Comparison of ENCODE assay signal across 29 cellular contexts in genomic region chr5:133403741-133404364, GRCh38.
"Had no signal": no experiment of that assay in that cellular context is flagged by ENCODE, and none has a peak within 500 bp of the region (broad histone marks: within the 10 kb centered on the region; RNA-seq: fewer than 3 reads in every experiment).

No MANE protein-coding gene starts in this region.

- H3K4me3 Mint-ChIP-seq: dendritic cell treated with granulocyte-macrophage colony-stimulating factor and Interleukin-4, amounts not matched to agents 40 ng/mL and 50 ng/mL, for 4 days; memory B cell; mesothelial cell of epicardium; naive thymus-derived CD4-positive, alpha-beta T cell; nephron; stimulated activated effector memory CD8-positive, alpha-beta T cell treated with anti-CD3 and anti-CD28 coated beads, Interleukin-12 subunit alpha, Interleukin-12 subunit beta, amount 100 ng/mL, for 72 hours; stimulated activated naive CD8-positive, alpha-beta T cell treated with anti-CD3 and anti-CD28 coated beads, Interleukin-15, Interleukin-2, amounts not matched to agents 100 ng/mL and 50 ng/mL, for 24 hours had no signal

- H3K36me3 ChIP-seq: esophagus squamous epithelium, heart right ventricle, thoracic aorta, tibial nerve, upper lobe of left lung had no signal

- H3K9me3 Mint-ChIP-seq: dendritic cell treated with granulocyte-macrophage colony-stimulating factor and Interleukin-4, amounts not matched to agents 40 ng/mL and 50 ng/mL, for 4 days; memory B cell; mesothelial cell of epicardium; naive thymus-derived CD4-positive, alpha-beta T cell; nephron; stimulated activated effector memory CD8-positive, alpha-beta T cell treated with anti-CD3 and anti-CD28 coated beads, Interleukin-12 subunit alpha, Interleukin-12 subunit beta, amount 100 ng/mL, for 72 hours; stimulated activated naive CD8-positive, alpha-beta T cell treated with anti-CD3 and anti-CD28 coated beads, Interleukin-15, Interleukin-2, amounts not matched to agents 100 ng/mL and 50 ng/mL, for 24 hours had no signal

- H3K27ac ChIP-seq: esophagus squamous epithelium, heart right ventricle, parathyroid adenoma, thoracic aorta, tibial nerve, upper lobe of left lung had no signal

- H3K9me3 ChIP-seq: esophagus squamous epithelium, heart right ventricle, mucosa of descending colon, thoracic aorta, tibial nerve, upper lobe of left lung had no signal

- H3K27me3 ChIP-seq: tibial nerve, upper lobe of left lung had no signal

- H3K4me1 ChIP-seq: esophagus squamous epithelium, parathyroid adenoma, tibial nerve, upper lobe of left lung had no signal

- H3K36me3 Mint-ChIP-seq: memory B cell; mesothelial cell of epicardium; naive thymus-derived CD4-positive, alpha-beta T cell; stimulated activated effector memory CD8-positive, alpha-beta T cell treated with anti-CD3 and anti-CD28 coated beads, Interleukin-12 subunit alpha, Interleukin-12 subunit beta, amount 100 ng/mL, for 72 hours had no signal

- H2AFZ ChIP-seq: parathyroid adenoma had no signal

- H3K4me3 ChIP-seq: esophagus squamous epithelium, heart right ventricle, lung, mucosa of descending colon, smooth muscle cell, thoracic aorta, tibial nerve, upper lobe of left lung had no signal

- H3K4me2 ChIP-seq: smooth muscle cell had no signal

- H3K27me3 Mint-ChIP-seq: dendritic cell treated with granulocyte-macrophage colony-stimulating factor and Interleukin-4, amounts not matched to agents 40 ng/mL and 50 ng/mL, for 4 days; progenitor cell of endocrine pancreas had no signal

- ATAC-seq: heart right ventricle; left colon; left ventricle myocardium superior; mucosa of descending colon; naive thymus-derived CD4-positive, alpha-beta T cell; sciatic nerve; stimulated activated effector memory CD8-positive, alpha-beta T cell treated with anti-CD3 and anti-CD28 coated beads, Interleukin-12 subunit alpha, Interleukin-12 subunit beta, amount 100 ng/mL, for 72 hours had no signal

- DNase-seq: caudate nucleus; effector memory CD4-positive, alpha-beta T cell; esophagus squamous epithelium; foreskin melanocyte; glutamatergic neuron; heart right ventricle; hippocampal formation; left colon; left ventricle myocardium superior; mucosa of descending colon; occipital lobe; stimulated activated CD4-positive, alpha-beta T cell treated with anti-CD3 and anti-CD28 coated beads, Interleukin-12 subunit alpha, Interleukin-12 subunit beta, amount 100 ng/mL, for 4 hours; stimulated activated CD4-positive, alpha-beta T cell treated with anti-CD3 and anti-CD28 coated beads, Interleukin-1b, Interleukin-23, amount 100 ng/mL, for 48 hours; stimulated activated CD4-positive, alpha-beta T cell treated with anti-CD3 and anti-CD28 coated beads, Interleukin-4, amount 100 ng/mL, for 1 hour; upper lobe of left lung had no signal

- H3K27ac Mint-ChIP-seq: dendritic cell treated with granulocyte-macrophage colony-stimulating factor and Interleukin-4, amounts not matched to agents 40 ng/mL and 50 ng/mL, for 4 days; memory B cell; mesothelial cell of epicardium; naive thymus-derived CD4-positive, alpha-beta T cell; nephron; progenitor cell of endocrine pancreas; stimulated activated effector memory CD8-positive, alpha-beta T cell treated with anti-CD3 and anti-CD28 coated beads, Interleukin-12 subunit alpha, Interleukin-12 subunit beta, amount 100 ng/mL, for 72 hours; stimulated activated naive CD8-positive, alpha-beta T cell treated with anti-CD3 and anti-CD28 coated beads, Interleukin-15, Interleukin-2, amounts not matched to agents 100 ng/mL and 50 ng/mL, for 24 hours had no signal

- H3K9ac ChIP-seq: parathyroid adenoma had no signal
